8 cellular contexts compared by ENCODE assay signal in genomic region chr11:71998649-71999310, GRCh38. TPM values are rescaled to one million over a fixed set of nuclear protein-coding genes. Genes with fewer than 3 reads are reported as not detected.
A peak's percentile ranks its signal among the peaks of the same experiment; 100 is the strongest.
DNase-seq lines count a peak whose midpoint lies in the region; ATAC-seq lines count a peak whose summit lies in the region.

IL18BP (plus strand) TSS chr11:71998909; CDS start chr11:71999985, 1,076 bp downstream.

- in situ Hi-C loops in ACHN (cut with HindIII; ENCODE audit: low pct_ligation_motif_present, low pct_unique_long_range_greater_than_20kb, low sequenced_read_pairs): no loop called here

- peak within 1 kb of the TSS; percentile 52 for H3K4me3 Mint-ChIP-seq in activated CD4-positive, alpha-beta memory T cell treated with anti-CD3 and anti-CD28 coated beads for 36 hours
- peak within 1 kb of the TSS; percentile 91 for H3K4me3 Mint-ChIP-seq in stimulated activated memory B cell treated with anti-CD40 and anti-IgM and Interleukin-4, amounts not matched to agents 10 μg/mL and 1 μg/mL and 100 μg/mL, for 72 hours

- CTCF ChIA-PET in activated CD4-positive, alpha-beta memory T cell treated with anti-CD3 and anti-CD28 coated beads for 36 hours (lab: Charles Lee): interaction anchor here (1.1 to 4.1 kb wide), 3 partner anchors 21 to 145 kb away, joined by 3 to 15 read pairs (median 4); no protein-coding TSS in a partner anchor

- peak; percentile 30 for DNase-seq in stimulated activated CD4-positive, alpha-beta T cell treated with anti-CD3 and anti-CD28 coated beads, Interleukin-15, amount 100 ng/mL, for 24 hours
- DNase-seq in stimulated activated CD4-positive, alpha-beta T cell treated with anti-CD3 and anti-CD28 coated beads, Interleukin-2, amount 100 ng/mL, for 24 hours: no peak
- DNase-seq in activated CD4-positive, alpha-beta memory T cell treated with anti-CD3 and anti-CD28 coated beads for 36 hours: peak; percentile 39
- DNase-seq in left cardiac atrium (peak; percentile 60), ACHN (no peak), SW 1271 (lab: John Stamatoyannopoulos, UW) (no peak)

- POLR2A ChIA-PET in activated CD4-positive, alpha-beta memory T cell treated with anti-CD3 and anti-CD28 coated beads for 36 hours (lab: Charles Lee): interaction anchor here (0.6 to 1.4 kb wide), 4 partner anchors 14 to 41 kb away, joined by 3 to 4 read pairs (median 4); no protein-coding TSS in a partner anchor

- no peaks in the 10 kb centered on the region for H3K9me3 Mint-ChIP-seq in activated CD4-positive, alpha-beta memory T cell treated with anti-CD3 and anti-CD28 coated beads for 36 hours
- H3K9me3 Mint-ChIP-seq in stimulated activated memory B cell treated with anti-CD40 and anti-IgM and Interleukin-4, amounts not matched to agents 10 μg/mL and 1 μg/mL and 100 μg/mL, for 72 hours: no peaks in the 10 kb centered on the region

- ATAC-seq in left cardiac atrium (peak in 1 of 2 donors; percentile 9), HG02885 (IDR thresholded peaks at IDR 0.05; ENCODE audit: poor library complexity, unreplicated experiment) (no peak)
- ATAC-seq in stimulated activated memory B cell treated with anti-CD40 and anti-IgM and Interleukin-4, amounts not matched to agents 10 μg/mL and 1 μg/mL and 100 μg/mL, for 72 hours: peak; percentile 71

- peaks cover 15% of the 10 kb centered on the region for H3K36me3 Mint-ChIP-seq in activated CD4-positive, alpha-beta memory T cell treated with anti-CD3 and anti-CD28 coated beads for 36 hours
- H3K36me3 Mint-ChIP-seq in stimulated activated memory B cell treated with anti-CD40 and anti-IgM and Interleukin-4, amounts not matched to agents 10 μg/mL and 1 μg/mL and 100 μg/mL, for 72 hours: peaks cover 80% of the 10 kb centered on the region

- peaks cover 23% of the 10 kb centered on the region for H3K4me1 Mint-ChIP-seq in activated CD4-positive, alpha-beta memory T cell treated with anti-CD3 and anti-CD28 coated beads for 36 hours (ENCODE audit: low read depth)
- peaks cover 65% of the 10 kb centered on the region for H3K4me1 Mint-ChIP-seq in stimulated activated memory B cell treated with anti-CD40 and anti-IgM and Interleukin-4, amounts not matched to agents 10 μg/mL and 1 μg/mL and 100 μg/mL, for 72 hours

- intact Hi-C loops in activated CD4-positive, alpha-beta memory T cell treated with anti-CD3 and anti-CD28 coated beads for 36 hours (cut with micrococcal nuclease): no loop called here
- intact Hi-C loops in left cardiac atrium (cut with DNase I): no loop called here

- peak within 1 kb of the TSS; percentile 81 for H3K27ac Mint-ChIP-seq in activated CD4-positive, alpha-beta memory T cell treated with anti-CD3 and anti-CD28 coated beads for 36 hours
- peak within 1 kb of the TSS; percentile 99 for H3K27ac Mint-ChIP-seq in stimulated activated memory B cell treated with anti-CD40 and anti-IgM and Interleukin-4, amounts not matched to agents 10 μg/mL and 1 μg/mL and 100 μg/mL, for 72 hours

- no peaks in the 10 kb centered on the region for H3K27me3 Mint-ChIP-seq in activated CD4-positive, alpha-beta memory T cell treated with anti-CD3 and anti-CD28 coated beads for 36 hours
- H3K27me3 Mint-ChIP-seq in stimulated activated memory B cell treated with anti-CD40 and anti-IgM and Interleukin-4, amounts not matched to agents 10 μg/mL and 1 μg/mL and 100 μg/mL, for 72 hours: no peaks in the 10 kb centered on the region

RNA-seq across cellular contexts. Expression of gene IL18BP, which starts in this region (rescaled TPM):
- total RNA-seq in activated CD4-positive, alpha-beta memory T cell treated with anti-CD3 and anti-CD28 coated beads for 36 hours: 1 to 10 TPM; 6.6 to 9.3 TPM
- total RNA-seq in left cardiac atrium: 1 to 10 TPM; 4.4 to 7.3 TPM

Comparison
In these comparisons a context has a peak if more than half of its experiments do, and no peak if none do; other contexts are left out.
1. DNase-seq: peak in stimulated activated CD4-positive, alpha-beta T cell treated with anti-CD3 and anti-CD28 coated beads, Interleukin-15, amount 100 ng/mL, for 24 hours (single experiment), activated CD4-positive, alpha-beta memory T cell treated with anti-CD3 and anti-CD28 coated beads for 36 hours (single experiment) and left cardiac atrium (single experiment); none in stimulated activated CD4-positive, alpha-beta T cell treated with anti-CD3 and anti-CD28 coated beads, Interleukin-2, amount 100 ng/mL, for 24 hours (0 of 2), ACHN (single experiment) and SW 1271 (0 of 2).